Comparison of ENCODE assay signal across 9 cellular contexts in genomic region chr4:98639523-98639922, GRCh38.
DNase-seq lines count a peak whose midpoint lies in the region; ATAC-seq and TF ChIP-seq lines count a peak whose summit lies in the region.
"Had no signal": no experiment of that assay in that cellular context is flagged by ENCODE, and none has a peak within 500 bp of the region (broad histone marks: within the 10 kb centered on the region; RNA-seq: fewer than 3 reads in every experiment).

No MANE protein-coding gene starts in this region.

- TF ChIP-seq CTCF in nephron (IDR thresholded peaks at IDR 0.05; ENCODE audit: unreplicated experiment in 3 of 3), result no peak

- no peaks in the 10 kb centered on the region for H3K27me3 Mint-ChIP-seq in T-helper 1 cell treated with Interleukin-12 subunit alpha and Interleukin-12 subunit beta and Interleukin-4 antibody, amounts not matched to agents 30 μg/mL and 1 μg/mL, for 36 hours (ENCODE audit: low read depth)
- no peaks in the 10 kb centered on the region for H3K27me3 Mint-ChIP-seq in nephron (ENCODE audit: low read depth)

- peak overlapping the region; percentile 82 for H3K4me3 Mint-ChIP-seq in T-helper 1 cell treated with Interleukin-12 subunit alpha and Interleukin-12 subunit beta and Interleukin-4 antibody, amounts not matched to agents 30 μg/mL and 1 μg/mL, for 36 hours
- H3K4me3 Mint-ChIP-seq in nephron, result no peak overlapping the region

- ATAC-seq in GM19351 (IDR thresholded peaks at IDR 0.05; ENCODE audit: unreplicated experiment), result peak; percentile 76
- ATAC-seq in HG02938 (IDR thresholded peaks at IDR 0.05; ENCODE audit: unreplicated experiment), result peak; percentile 84

- DNase-seq in islet precursor cell (no peak), NCI-H2196 treated with DMSO at 0.1 percent for 48 hours (lab: John Stamatoyannopoulos, UW; ENCODE audit: unreplicated experiment) (no peak), NCI-H1436 treated with DMSO at 0.1 percent for 48 hours (lab: John Stamatoyannopoulos, UW) (no peak)
- DNase-seq: NCI-H2029 treated with DMSO at 0.1 percent for 48 hours; stimulated activated CD4-positive, alpha-beta T cell treated with anti-CD3 and anti-CD28 coated beads, Interleukin-4, amount 100 ng/mL, for 1 hour had no signal

- H3K4me1 Mint-ChIP-seq in T-helper 1 cell treated with Interleukin-12 subunit alpha and Interleukin-12 subunit beta and Interleukin-4 antibody, amounts not matched to agents 30 μg/mL and 1 μg/mL, for 36 hours (ENCODE audit: low read depth), result peaks cover 44% of the 10 kb centered on the region
- H3K4me1 Mint-ChIP-seq in nephron, result peaks cover 15% of the 10 kb centered on the region

- peak overlapping the region; percentile 93 for H3K27ac Mint-ChIP-seq in T-helper 1 cell treated with Interleukin-12 subunit alpha and Interleukin-12 subunit beta and Interleukin-4 antibody, amounts not matched to agents 30 μg/mL and 1 μg/mL, for 36 hours
- peak overlapping the region in 2 of 3 experiments; percentile 56 to 78 for H3K27ac Mint-ChIP-seq in nephron

- no peaks in the 10 kb centered on the region for H3K9me3 Mint-ChIP-seq in T-helper 1 cell treated with Interleukin-12 subunit alpha and Interleukin-12 subunit beta and Interleukin-4 antibody, amounts not matched to agents 30 μg/mL and 1 μg/mL, for 36 hours
- no peaks in the 10 kb centered on the region for H3K9me3 Mint-ChIP-seq in nephron

- H3K36me3 Mint-ChIP-seq in T-helper 1 cell treated with Interleukin-12 subunit alpha and Interleukin-12 subunit beta and Interleukin-4 antibody, amounts not matched to agents 30 μg/mL and 1 μg/mL, for 36 hours (ENCODE audit: low read depth), result peaks cover 13% of the 10 kb centered on the region
- no peaks in the 10 kb centered on the region for H3K36me3 Mint-ChIP-seq in nephron (ENCODE audit: low read depth)
